3 cellular contexts compared by ENCODE assay signal in the genomic region with DNA sequence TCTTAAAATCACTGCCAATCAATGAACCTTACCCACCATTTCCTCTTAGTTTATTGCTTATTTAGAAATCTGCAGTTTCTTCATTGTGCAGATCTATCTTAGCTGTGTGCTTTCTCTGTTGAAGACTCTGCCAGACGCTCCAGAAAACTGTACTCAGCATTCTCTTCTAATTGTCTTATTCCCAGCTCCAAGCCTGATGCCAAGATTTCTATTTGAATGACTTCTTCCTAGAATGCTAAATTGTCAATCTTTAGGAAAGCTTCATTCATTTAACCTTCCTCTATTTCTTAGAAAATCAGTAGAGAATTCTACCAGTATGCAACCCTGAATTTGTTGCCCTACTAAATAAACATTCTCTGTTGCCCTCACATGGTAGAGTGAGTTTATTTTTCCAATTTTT.
"Had no signal": no experiment of that assay in that cellular context is flagged by ENCODE, and none has a peak within 500 bp of the region (broad histone marks: within the 10 kb centered on the region; RNA-seq: fewer than 3 reads in every experiment).

No MANE protein-coding gene starts in this region.

- H3K4me3 ChIP-seq: GM12878 had no signal

- ATAC-seq: GM12878 had no signal

- DNase-seq: GDM1, GF-D8 had no signal
